8 cellular contexts compared by ENCODE assay signal in genomic region chr10:88901610-88902327, GRCh38. TPM values are rescaled to one million over a fixed set of nuclear protein-coding genes. Genes with fewer than 3 reads are reported as not detected.
DNase-seq lines count a peak whose midpoint lies in the region; ATAC-seq, FAIRE-seq and TF ChIP-seq lines count a peak whose summit lies in the region.

No MANE protein-coding gene starts in this region.

- H3K4me1 ChIP-seq in GM12878 (ENCODE audit: control insufficient read depth, insufficient read depth, low read length) (peaks cover 46% of the 10 kb centered on the region), suprapubic skin (peaks cover 10% of the 10 kb centered on the region), psoas muscle (no peaks in the 10 kb centered on the region)

- intact Hi-C loops in GM12878 (cut with micrococcal nuclease; ENCODE audit: unreplicated experiment), result loop anchor here (2.0 kb wide), 1 partner anchor 21 kb away; the partner anchor contains the start of gene STAMBPL1
- intact Hi-C loops in psoas muscle (cut with DNase I), result no loop called here
- intact Hi-C loops in lower leg skin (cut with DNase I; ENCODE audit: low total_unique reads), result no loop called here

- H3K4me3 ChIP-seq in GM06990 (replicated peaks; ENCODE audit: low read depth, low read length), result no peak overlapping the region
- peak overlapping the region; percentile 26; the same call in 1 of the 2 replicates for H3K4me3 ChIP-seq in GM12878
- H3K4me3 ChIP-seq in suprapubic skin, result no peak overlapping the region
- no peak overlapping the region for H3K4me3 ChIP-seq in psoas muscle
- no peak overlapping the region for H3K4me3 ChIP-seq in lower leg skin (ENCODE audit: low read depth, poor library complexity, severe bottlenecking)

- no peaks in the 10 kb centered on the region for H4K20me1 ChIP-seq in GM12878 (ENCODE audit: control insufficient read depth, insufficient read depth)

- H3K36me3 ChIP-seq in GM06990 (ENCODE audit: control insufficient read depth, insufficient read depth, low read length) (no peaks in the 10 kb centered on the region; the same call in none of the 2 replicates), GM12878 (ENCODE audit: control insufficient read depth in 2 of 2, insufficient read depth in 2 of 2, low read length in 1 of 2) (peaks cover 0 to 4% of the 10 kb centered on the region in 2 experiments; a peak in 3 of 4 replicates), suprapubic skin (peaks cover 6% of the 10 kb centered on the region), psoas muscle (ENCODE audit: insufficient read depth in 1 of 2, low read depth in 1 of 2) (no peaks in the 10 kb centered on the region)

- 1% methylated on average over 3 of the region's 3 CpGs for WGBS in GM12878 (ENCODE audit: insufficient coverage, insufficient replicate concordance, low lambda C conversion rate, missing lambda C conversion rate)
- 83% methylated on average over 3 of the region's 3 CpGs for WGBS in suprapubic skin
- WGBS in psoas muscle, 3 donors, result 71 to 86% (median 81%) methylated on average over 3 of the region's 3 CpGs
- 71 to 79% methylated on average over 3 of the region's 3 CpGs for WGBS in lower leg skin, 2 donors

- H3K9ac ChIP-seq in GM12878 (ENCODE audit: control insufficient read depth, insufficient read depth, low read length), result peak overlapping the region; percentile 70

- TF ChIP-seq CTCF in GM06990 (IDR thresholded peaks at IDR 0.05; ENCODE audit: insufficient read depth, low read length, poor library complexity, severe bottlenecking) (no peak), GM12878 (IDR thresholded peaks at IDR 0.05 in 2 of 3, conservative IDR thresholded peaks at IDR 0.05 in 1 of 3; ENCODE audit: control insufficient read depth in 2 of 3, extremely low read depth in 1 of 3, insufficient read depth in 1 of 3, low read depth in 3 of 3, low read length in 3 of 3) (no peak), suprapubic skin (IDR thresholded peaks at IDR 0.05) (no peak), psoas muscle (IDR thresholded peaks at IDR 0.05) (no peak), lower leg skin (IDR thresholded peaks at IDR 0.05) (no peak)

- SMC1A ChIA-PET in GM12878 (lab: Charles Lee; ENCODE audit: uncharacterized antibody, unreplicated experiment), result interaction anchor here (0.6 to 8.4 kb wide), 21 partner anchors 9 to 342 kb away, joined by 3 to 329 read pairs (median 5); partner anchors contain the start of genes FAS and STAMBPL1

- peak; percentile 90 for FAIRE-seq in GM12878 (lab: Jason Lieb, UNC)

- H3K27me3 ChIP-seq in GM06990 (replicated peaks; ENCODE audit: control insufficient read depth, insufficient read depth, low read length) (no peaks in the 10 kb centered on the region), GM12878 (replicated peaks in 1 of 2; ENCODE audit: control insufficient read depth in 2 of 2, insufficient read depth in 2 of 2, low read length in 1 of 2) (no peaks in the 10 kb centered on the region), suprapubic skin (no peaks in the 10 kb centered on the region), psoas muscle (ENCODE audit: insufficient read depth in 3 of 3, low read length in 2 of 3) (no peaks in the 10 kb centered on the region)

- RAD21 ChIA-PET in GM12878 (lab: Charles Lee; ENCODE audit: unreplicated experiment), result interaction anchor here (0.8 to 7.9 kb wide), 10 partner anchors 14 to 92 kb away, joined by 3 to 249 read pairs (median 8); partner anchors contain the start of genes FAS and STAMBPL1

- H3K27ac ChIP-seq in GM12878 (ENCODE audit: control insufficient read depth, insufficient read depth) (peak overlapping the region; percentile 99), suprapubic skin (no peak overlapping the region), psoas muscle (no peak overlapping the region)

- peak; percentile 84 to 97 for TF ChIP-seq EP300 in GM12878 (IDR thresholded peaks at IDR 0.05; ENCODE audit: borderline replicate concordance in 1 of 2, control insufficient read depth in 1 of 2, low read depth in 2 of 2, low read length in 2 of 2)
- no peak for TF ChIP-seq EP300 in suprapubic skin (IDR thresholded peaks at IDR 0.05)

- peaks cover 42% of the 10 kb centered on the region for H3K79me2 ChIP-seq in GM12878 (ENCODE audit: control insufficient read depth, insufficient read depth, low read length)

- TF ChIP-seq POLR2A in GM12878 (IDR thresholded peaks at IDR 0.05; ENCODE audit: low read depth, low read length), result no peak
- no peak for TF ChIP-seq POLR2A in suprapubic skin (IDR thresholded peaks at IDR 0.05)
- TF ChIP-seq POLR2A in lower leg skin (IDR thresholded peaks at IDR 0.05), result no peak

- peak; percentile 87 for DNase-seq in GM06990 (ENCODE audit: extremely low read depth, insufficient read length)
- peak; percentile 94 for DNase-seq in GM12878 (ENCODE audit: low read depth, low spot score)
- DNase-seq in stimulated activated naive CD4-positive, alpha-beta T cell treated with Interleukin-2 at 50 U/mL for 16 hours (lab: John Stamatoyannopoulos, UW), result no peak
- no peak for DNase-seq in suprapubic skin (ENCODE audit: low spot score in 2 of 2)
- no peak for DNase-seq in psoas muscle
- DNase-seq in lower leg skin (ENCODE audit: low spot score in 2 of 2), result no peak

- no peaks in the 10 kb centered on the region for H3K9me3 ChIP-seq in GM12878 (replicated peaks; ENCODE audit: control insufficient read depth, insufficient read depth, low read length)
- no peaks in the 10 kb centered on the region for H3K9me3 ChIP-seq in suprapubic skin
- no peaks in the 10 kb centered on the region for H3K9me3 ChIP-seq in psoas muscle

- BruUV-seq in GM12878 (replicated peaks; lab: Mats Ljungman, UMichigan), result no TSS peak

- H2AFZ ChIP-seq in GM12878 (ENCODE audit: control insufficient read depth, low read depth, low read length), result peak overlapping the region; percentile 63

- CTCF ChIA-PET in GM12878 (lab: Yijun Ruan, JAX), result interaction anchor here (0.7 to 6.6 kb wide), 16 partner anchors 10 to 318 kb away, joined by 3 to 116 read pairs (median 7); partner anchors contain the start of genes FAS and STAMBPL1

- ATAC-seq in GM21423 (IDR thresholded peaks at IDR 0.05; ENCODE audit: unreplicated experiment) (peak; percentile 89), HG03565 (IDR thresholded peaks at IDR 0.05; ENCODE audit: unreplicated experiment) (peak; percentile 80), GM12878 (peak; percentile 89), psoas muscle (no peak)

- peak; percentile 15; the same call in 1 of the 2 replicates for TF ChIP-seq RAD21 in GM12878 (IDR thresholded peaks at IDR 0.05; ENCODE audit: insufficient read depth, low read depth, low read length)

- POLR2A ChIA-PET in GM12878 (lab: Charles Lee), result interaction anchor here (0.5 to 6.3 kb wide), 11 partner anchors 8 to 90 kb away, joined by 3 to 248 read pairs (median 6); partner anchors contain the start of genes FAS and STAMBPL1

- in situ Hi-C loops in GM12878 (cut with MboI), result no loop called here

- H3K4me2 ChIP-seq in GM12878 (ENCODE audit: control insufficient read depth, insufficient read depth), result peak overlapping the region; percentile 83

RNA-seq across cellular contexts. Expression of gene STAMBPL1, which starts 21.7 kb away (rescaled TPM):
- total RNA-seq in GM12878 (2013; cell fraction: nucleolus; rRNA removed), result 253 and 256 TPM in 2 replicates
- 44.1 and 48.9 TPM in 2 replicates for total RNA-seq in GM12878 (2014; rRNA removed)
- 28.8 and 29.0 TPM in 2 replicates for total RNA-seq in GM12878 (2014; rRNA removed; fragmentation: Illumina TruSeq; extraction: Trizol)
- total RNA-seq in GM12878 (2021), result 24.8 and 26.3 TPM in 2 replicates
- 5.7 TPM for polyA plus RNA-seq in GM12878 (2011; ENCODE audit: low read depth)
- polyA plus RNA-seq in GM12878 (2011; rRNA removed), result 42.1 and 55.8 TPM in 2 replicates
- 24.9 and 36.8 TPM in 2 replicates for polyA plus RNA-seq in GM12878 (2011; cell fraction: cytosol; rRNA removed)
- 48.4 and 51.8 TPM in 2 replicates for polyA plus RNA-seq in GM12878 (2011; cell fraction: nucleus; rRNA removed)
- polyA plus RNA-seq in GM12878 (2012), result 9.4 and 15.2 TPM in 2 replicates
- 24.5 and 29.6 TPM in 2 replicates for polyA plus RNA-seq in GM12878 (2014; fragmentation: Illumina TruSeq; extraction: Trizol)
- 10 to 100 TPM in 1 of 2 experiments, 1 to 10 TPM in 1; 7.5 to 13.0 TPM for polyA plus RNA-seq in GM12878 (2014; fragmentation: Nextera tagmentation; extraction: Ambion mirVana)
- polyA plus RNA-seq in GM12878 (2014; rRNA removed), result 21.2 and 29.6 TPM in 2 replicates
- 10 to 100 TPM; 21.0 to 21.5 TPM for polyA plus RNA-seq in GM12878 (2016; fragmentation: Nextera tagmentation; extraction: Ambion mirVana)
- polyA minus RNA-seq in GM12878 (2011; rRNA and poly(A)+ RNA removed), result 28.0 and 32.3 TPM in 2 replicates
- 9.8 and 14.3 TPM in 2 replicates for polyA minus RNA-seq in GM12878 (2011; cell fraction: cytosol; rRNA and poly(A)+ RNA removed)
- 60.7 and 118 TPM in 2 replicates for polyA minus RNA-seq in GM12878 (2011; cell fraction: nucleus; rRNA and poly(A)+ RNA removed)
- total RNA-seq in suprapubic skin, result 10 to 100 TPM; 13.3 to 35.8 (median 14.2) TPM
- total RNA-seq in psoas muscle, result 1 to 10 TPM in 3 of 4 donors, under 1 TPM in 1; 0.90 to 1.4 (median 1.0) TPM
- polyA plus RNA-seq in psoas muscle, result under 1 TPM; 0.23 to 0.92 (median 0.51) TPM
- total RNA-seq in lower leg skin, result 10 to 100 TPM in 2 of 4 donors, 1 to 10 TPM in 2; 6.9 to 16.2 (median 10.9) TPM

RNA-seq across cellular contexts. Expression of gene ANKRD22, which starts 50.1 kb away (rescaled TPM):
- total RNA-seq in GM12878 (2013; cell fraction: nucleolus; rRNA removed), result not detected in 2 replicates
- 0.54 and 0.62 TPM in 2 replicates for total RNA-seq in GM12878 (2014; rRNA removed)
- 0.51 and 0.98 TPM in 2 replicates for total RNA-seq in GM12878 (2014; rRNA removed; fragmentation: Illumina TruSeq; extraction: Trizol)
- 0.48 and 0.56 TPM in 2 replicates for total RNA-seq in GM12878 (2021)
- polyA plus RNA-seq in GM12878 (2011; ENCODE audit: low read depth), result 0.16 TPM
- 0.52 and 0.59 TPM in 2 replicates for polyA plus RNA-seq in GM12878 (2011; rRNA removed)
- polyA plus RNA-seq in GM12878 (2011; cell fraction: cytosol; rRNA removed), result 0.17 and 0.22 TPM in 2 replicates
- 0.16 TPM in 1 of 2 replicates, not detected in the other for polyA plus RNA-seq in GM12878 (2011; cell fraction: nucleus; rRNA removed)
- polyA plus RNA-seq in GM12878 (2012), result 0.08 and 0.16 TPM in 2 replicates
- polyA plus RNA-seq in GM12878 (2014; fragmentation: Illumina TruSeq; extraction: Trizol), result 0.95 and 1.1 TPM in 2 replicates
- 1 to 10 TPM in 1 of 2 experiments, under 1 TPM in 1; 0.92 to 1.3 TPM for polyA plus RNA-seq in GM12878 (2014; fragmentation: Nextera tagmentation; extraction: Ambion mirVana)
- polyA plus RNA-seq in GM12878 (2014; rRNA removed), result 0.59 and 0.96 TPM in 2 replicates
- polyA plus RNA-seq in GM12878 (2016; fragmentation: Nextera tagmentation; extraction: Ambion mirVana), result under 1 TPM; 0.30 to 0.79 TPM
- 0.15 TPM in 1 of 2 replicates, not detected in the other for polyA minus RNA-seq in GM12878 (2011; rRNA and poly(A)+ RNA removed)
- not detected in 2 replicates for polyA minus RNA-seq in GM12878 (2011; cell fraction: cytosol; rRNA and poly(A)+ RNA removed)
- not detected in 2 replicates for polyA minus RNA-seq in GM12878 (2011; cell fraction: nucleus; rRNA and poly(A)+ RNA removed)
- total RNA-seq in suprapubic skin, result 10 to 100 TPM; 19.6 to 30.1 (median 29.3) TPM
- not detected for total RNA-seq in psoas muscle
- under 1 TPM in 2 of 3 donors, not detected in 1; 0.01 to 0.05 TPM for polyA plus RNA-seq in psoas muscle
- 10 to 100 TPM; 30.7 to 56.7 (median 35.4) TPM for total RNA-seq in lower leg skin

RNA-seq across cellular contexts. Expression of gene ACTA2, which starts 50.8 kb away (rescaled TPM):
- 23.9 and 26.3 TPM in 2 replicates for total RNA-seq in GM12878 (2013; cell fraction: nucleolus; rRNA removed)
- 25.3 and 32.5 TPM in 2 replicates for total RNA-seq in GM12878 (2014; rRNA removed)
- 19.1 and 19.7 TPM in 2 replicates for total RNA-seq in GM12878 (2014; rRNA removed; fragmentation: Illumina TruSeq; extraction: Trizol)
- 38.4 and 39.2 TPM in 2 replicates for total RNA-seq in GM12878 (2021)
- polyA plus RNA-seq in GM12878 (2011; ENCODE audit: low read depth), result 43.4 TPM
- polyA plus RNA-seq in GM12878 (2011; rRNA removed), result 18.1 and 32.2 TPM in 2 replicates
- 54.6 and 70.4 TPM in 2 replicates for polyA plus RNA-seq in GM12878 (2011; cell fraction: cytosol; rRNA removed)
- 40.9 and 41.4 TPM in 2 replicates for polyA plus RNA-seq in GM12878 (2011; cell fraction: nucleus; rRNA removed)
- 45.7 and 60.9 TPM in 2 replicates for polyA plus RNA-seq in GM12878 (2012)
- 39.5 and 39.9 TPM in 2 replicates for polyA plus RNA-seq in GM12878 (2014; fragmentation: Illumina TruSeq; extraction: Trizol)
- 10 to 100 TPM in 1 of 2 experiments, 1 to 10 TPM in 1; 7.4 to 11.6 TPM for polyA plus RNA-seq in GM12878 (2014; fragmentation: Nextera tagmentation; extraction: Ambion mirVana)
- 23.9 and 32.0 TPM in 2 replicates for polyA plus RNA-seq in GM12878 (2014; rRNA removed)
- polyA plus RNA-seq in GM12878 (2016; fragmentation: Nextera tagmentation; extraction: Ambion mirVana), result 10 to 100 TPM; 75.4 to 78.2 TPM
- 44.8 and 58.0 TPM in 2 replicates for polyA minus RNA-seq in GM12878 (2011; rRNA and poly(A)+ RNA removed)
- 28.2 and 29.3 TPM in 2 replicates for polyA minus RNA-seq in GM12878 (2011; cell fraction: cytosol; rRNA and poly(A)+ RNA removed)
- polyA minus RNA-seq in GM12878 (2011; cell fraction: nucleus; rRNA and poly(A)+ RNA removed), result 19.0 and 37.1 TPM in 2 replicates
- total RNA-seq in suprapubic skin, result 100 to 1,000 TPM; 146 to 162 (median 152) TPM
- total RNA-seq in psoas muscle, result 10 to 100 TPM; 39.6 to 63.1 (median 53.1) TPM
- polyA plus RNA-seq in psoas muscle, result 10 to 100 TPM; 56.6 to 73.1 (median 65.6) TPM
- total RNA-seq in lower leg skin, result 100 to 1,000 TPM in 3 of 4 donors, 10 to 100 TPM in 1; 66.4 to 344 (median 129) TPM

Comparison
In these comparisons a context has a peak if more than half of its experiments do, and no peak if none do; other contexts are left out.
1. DNase-seq: peak in GM06990 (single experiment) and GM12878 (single experiment); none in stimulated activated naive CD4-positive, alpha-beta T cell treated with Interleukin-2 at 50 U/mL for 16 hours (single experiment), suprapubic skin (0 of 2), psoas muscle (0 of 2) and lower leg skin (0 of 2).
2. ATAC-seq: peak in GM21423 (single experiment), HG03565 (single experiment) and GM12878 (single experiment); none in psoas muscle (0 of 4).
3. RNA of gene ANKRD22, which starts 50.1 kb away (total RNA-seq): 30.7 to 56.7 TPM in lower leg skin and 19.6 to 30.1 TPM in suprapubic skin; 0.48 to 0.98 TPM in GM12878 and not detected in psoas muscle; every median in the first group is over 10 times any median in the second.